ENCODE assay signal across 8 cellular contexts in the genomic region with DNA sequence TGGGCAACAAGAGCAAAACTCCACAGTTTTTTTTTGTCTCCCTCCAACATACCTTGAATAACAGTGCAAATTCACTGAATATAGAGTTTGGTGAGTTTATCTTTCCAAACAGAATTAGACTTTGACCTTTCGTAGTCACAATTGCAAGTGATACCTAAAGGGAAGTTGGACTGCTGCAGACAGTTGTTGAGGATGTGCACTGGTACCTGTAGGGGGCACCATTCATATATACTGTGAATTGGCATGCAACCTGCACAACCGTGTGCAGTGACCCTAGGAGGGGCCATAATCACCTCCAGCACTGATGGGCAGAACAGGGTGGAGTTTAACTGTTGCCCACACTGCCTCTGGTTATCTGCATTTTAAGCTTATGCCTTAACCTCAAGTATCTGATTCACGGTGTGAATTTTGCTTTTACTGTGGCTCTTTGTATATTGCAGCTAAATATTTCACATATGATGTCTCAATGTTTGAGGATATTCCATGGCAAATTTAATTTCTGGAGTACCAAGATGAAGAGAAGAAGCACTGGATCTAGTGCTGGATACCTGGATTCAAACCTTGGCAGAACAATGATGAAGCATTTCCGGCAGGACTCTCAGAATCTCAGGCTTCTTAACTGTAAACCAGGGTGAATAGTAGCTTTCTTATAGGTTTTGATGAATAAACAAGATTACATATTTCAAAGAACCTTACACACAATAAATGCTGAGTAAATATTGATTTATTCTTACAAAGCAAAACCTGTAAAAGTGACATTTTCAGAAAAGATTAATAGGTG.
DNase-seq lines count a peak whose midpoint lies in the region; TF ChIP-seq lines count a peak whose summit lies in the region.

No MANE protein-coding gene starts in this region.

- TF ChIP-seq EP300 in transverse colon (IDR thresholded peaks at IDR 0.05; ENCODE audit: low read depth): no peak

- TF ChIP-seq CTCF in AG10803 (conservative IDR thresholded peaks at IDR 0.05; ENCODE audit: low read length) (peak; percentile 51), GM13976 (IDR thresholded peaks at IDR 0.05; ENCODE audit: borderline replicate concordance, control extremely low read depth, extremely low read depth, insufficient read depth, missing control alignments) (peak; percentile 35), astrocyte of the cerebellum (IDR thresholded peaks at IDR 0.05; ENCODE audit: low read depth, low read length, missing control alignments) (peak; percentile 33), nephron progenitor cell (IDR thresholded peaks at IDR 0.05) (peak; percentile 29), esophagus squamous epithelium (IDR thresholded peaks at IDR 0.05) (peak in 2 of 6 experiments; percentile 7 to 30), transverse colon (IDR thresholded peaks at IDR 0.05) (peak in 2 of 5 experiments; percentile 19 to 23)

- no peaks in the 10 kb centered on the region for H3K27me3 ChIP-seq in esophagus squamous epithelium
- H3K27me3 ChIP-seq in CD8-positive, alpha-beta memory T cell (ENCODE audit: insufficient read depth, low read length, poor library complexity, severe bottlenecking): no peaks in the 10 kb centered on the region
- H3K27me3 ChIP-seq in transverse colon: no peaks in the 10 kb centered on the region

- in situ Hi-C loops in GM13976 (cut with MboI; ENCODE audit: low sequenced_read_pairs, unreplicated experiment) (no loop called here), astrocyte of the cerebellum (cut with HindIII; ENCODE audit: low sequenced_read_pairs) (no loop called here), transverse colon (cut with MboI; ENCODE audit: low pct_ligation_motif_present in 1 of 4, low pct_unique_long_range_greater_than_20kb in 1 of 4, low sequenced_read_pairs in 3 of 4) (no loop called here)

- peaks cover 11% of the 10 kb centered on the region for H3K4me1 Mint-ChIP-seq in nephron progenitor cell
- no peaks in the 10 kb centered on the region for H3K4me1 Mint-ChIP-seq in CD8-positive, alpha-beta memory T cell

- no peak overlapping the region for H3K4me3 Mint-ChIP-seq in nephron progenitor cell
- H3K4me3 Mint-ChIP-seq in CD8-positive, alpha-beta memory T cell: no peak overlapping the region

- WGBS in esophagus squamous epithelium, 2 donors: 51 to 69% methylated on average over 4 of the region's 4 CpGs
- WGBS in transverse colon (ENCODE audit: low coverage in 1 of 2), 2 donors: 39 to 50% methylated on average over 2 to 4 of the region's 4 CpGs

- no peaks in the 10 kb centered on the region for H3K36me3 Mint-ChIP-seq in nephron progenitor cell (ENCODE audit: low read depth)
- peaks cover 0 to 2% (median 0%) of the 10 kb centered on the region in 3 donors for H3K36me3 Mint-ChIP-seq in CD8-positive, alpha-beta memory T cell

- peak; percentile 15 for DNase-seq in AG10803 (ENCODE audit: low read depth)
- DNase-seq in GM13976 (ENCODE audit: low spot score): peak; percentile 23
- peak; percentile 16 for DNase-seq in HuH-7 (ENCODE audit: low spot score)
- DNase-seq in astrocyte of the cerebellum (ENCODE audit: low read depth): no peak
- DNase-seq in nephron progenitor cell: peak; percentile 6
- no peak for DNase-seq in esophagus squamous epithelium (lab: John Stamatoyannopoulos, UW)
- DNase-seq in CD8-positive, alpha-beta memory T cell: no peak
- no peak for DNase-seq in transverse colon

- H3K9me3 ChIP-seq in esophagus squamous epithelium: no peaks in the 10 kb centered on the region
- H3K9me3 ChIP-seq in CD8-positive, alpha-beta memory T cell (ENCODE audit: low read length): no peaks in the 10 kb centered on the region
- H3K9me3 ChIP-seq in transverse colon: no peaks in the 10 kb centered on the region

- H3K4me3 ChIP-seq in AG10803 (ENCODE audit: low read length): no peak overlapping the region
- no peak overlapping the region for H3K4me3 ChIP-seq in astrocyte of the cerebellum (ENCODE audit: low read depth, low read length)
- no peak overlapping the region for H3K4me3 ChIP-seq in esophagus squamous epithelium
- H3K4me3 ChIP-seq in CD8-positive, alpha-beta memory T cell (ENCODE audit: low read length): no peak overlapping the region
- H3K4me3 ChIP-seq in transverse colon: no peak overlapping the region

- H3K9me3 Mint-ChIP-seq in nephron progenitor cell: no peaks in the 10 kb centered on the region
- no peaks in the 10 kb centered on the region for H3K9me3 Mint-ChIP-seq in CD8-positive, alpha-beta memory T cell

- no peak overlapping the region for H3K27ac ChIP-seq in esophagus squamous epithelium
- no peak overlapping the region for H3K27ac ChIP-seq in CD8-positive, alpha-beta memory T cell (ENCODE audit: low read depth, low read length)
- H3K27ac ChIP-seq in transverse colon: no peak overlapping the region

- H3K4me1 ChIP-seq in esophagus squamous epithelium: peaks cover 0 to 16% (median 0%) of the 10 kb centered on the region in 3 donors
- no peaks in the 10 kb centered on the region for H3K4me1 ChIP-seq in CD8-positive, alpha-beta memory T cell (ENCODE audit: insufficient read depth, low read length)
- no peaks in the 10 kb centered on the region for H3K4me1 ChIP-seq in transverse colon

- no peaks in the 10 kb centered on the region for H3K36me3 ChIP-seq in esophagus squamous epithelium
- H3K36me3 ChIP-seq in CD8-positive, alpha-beta memory T cell (ENCODE audit: insufficient read depth, low read length): no peaks in the 10 kb centered on the region
- H3K36me3 ChIP-seq in transverse colon: no peaks in the 10 kb centered on the region

- POLR2A ChIA-PET in CD8-positive, alpha-beta memory T cell (lab: Charles Lee): no interaction called here

- CTCF ChIA-PET in CD8-positive, alpha-beta memory T cell (lab: Charles Lee): no interaction called here

- intact Hi-C loops in esophagus squamous epithelium (cut with DNase I) (no loop called here), transverse colon (cut with DNase I; ENCODE audit: low total_unique reads) (no loop called here)

- peaks cover 5% of the 10 kb centered on the region for H3K27me3 Mint-ChIP-seq in nephron progenitor cell (ENCODE audit: low read depth, poor library complexity)
- H3K27me3 Mint-ChIP-seq in CD8-positive, alpha-beta memory T cell: peaks cover 3 to 8% of the 10 kb centered on the region in 2 donors

- H3K27ac Mint-ChIP-seq in nephron progenitor cell: no peak overlapping the region
- H3K27ac Mint-ChIP-seq in CD8-positive, alpha-beta memory T cell: no peak overlapping the region

- TF ChIP-seq POLR2A in esophagus squamous epithelium (IDR thresholded peaks at IDR 0.05) (no peak), transverse colon (IDR thresholded peaks at IDR 0.05) (no peak)

Comparison
In these comparisons a context has a peak if more than half of its experiments do, and no peak if none do; other contexts are left out.
1. DNase-seq: peak in AG10803 (single experiment), GM13976 (single experiment), HuH-7 (single experiment) and nephron progenitor cell (single experiment); none in astrocyte of the cerebellum (single experiment), esophagus squamous epithelium (single experiment), CD8-positive, alpha-beta memory T cell (0 of 5) and transverse colon (single experiment).